18 cellular contexts compared by ENCODE assay signal in genomic region chr12:58172433-58173073, GRCh38.
"Had no signal": no experiment of that assay in that cellular context is flagged by ENCODE, and none has a peak within 500 bp of the region (broad histone marks: within the 10 kb centered on the region; RNA-seq: fewer than 3 reads in every experiment).

No MANE protein-coding gene starts in this region.

- H3K9me3 ChIP-seq: left ventricle myocardium inferior, lower lobe of right lung, ovary, thoracic aorta had no signal

- H3K4me1 ChIP-seq: left ventricle myocardium inferior, lower lobe of right lung had no signal

- H3K27ac ChIP-seq: dorsolateral prefrontal cortex, left ventricle myocardium inferior, lower lobe of right lung, ovary, thoracic aorta had no signal

- ATAC-seq: lower lobe of right lung, right cardiac atrium had no signal

- H3K4me3 Mint-ChIP-seq: central memory CD8-positive, alpha-beta T cell; naive B cell had no signal

- H3K36me3 ChIP-seq: left ventricle myocardium inferior, lower lobe of right lung, ovary, thoracic aorta had no signal

- H3K4me3 ChIP-seq: dorsolateral prefrontal cortex, left ventricle myocardium inferior, lower lobe of right lung, ovary, thoracic aorta had no signal

- H3K4me1 Mint-ChIP-seq: central memory CD8-positive, alpha-beta T cell had no signal

- H3K27me3 ChIP-seq: ovary had no signal

- DNase-seq: cortex of kidney; dorsolateral prefrontal cortex; effector CD8-positive, alpha-beta T cell; glutamatergic neuron; islet precursor cell; left ventricle myocardium inferior; lower lobe of right lung; mesenchymal stem cell; naive B cell; right cardiac atrium; stimulated activated CD4-positive, alpha-beta T cell treated with anti-CD3 and anti-CD28 coated beads, Interleukin-12 subunit alpha, Interleukin-12 subunit beta, amount 100 ng/mL, for 4 hours; stimulated activated naive CD4-positive, alpha-beta T cell; trophoblast cell had no signal

- FAIRE-seq: frontal cortex, small intestine had no signal

- H3K9me3 Mint-ChIP-seq: central memory CD8-positive, alpha-beta T cell had no signal
